ENCODE assay signal across 18 cellular contexts in the genomic region with DNA sequence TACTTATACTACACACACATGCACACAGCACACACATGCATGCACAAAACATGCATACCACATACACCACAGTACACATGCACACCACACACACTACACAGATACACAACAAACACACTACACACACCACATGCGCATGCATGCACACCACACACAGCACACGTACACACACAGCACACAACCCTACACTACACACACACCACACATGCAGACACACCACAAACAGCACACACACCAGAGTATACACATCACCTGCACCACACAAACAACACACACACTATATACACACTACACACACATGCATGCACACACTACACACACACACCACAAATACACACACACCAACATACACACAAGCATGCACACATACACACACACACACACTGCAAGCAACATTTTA.
DNase-seq lines count a peak whose midpoint lies in the region; ATAC-seq, FAIRE-seq and TF ChIP-seq lines count a peak whose summit lies in the region.
"Had no signal": no experiment of that assay in that cellular context is flagged by ENCODE, and none has a peak within 500 bp of the region (broad histone marks: within the 10 kb centered on the region; RNA-seq: fewer than 3 reads in every experiment).

No MANE protein-coding gene starts in this region.

- H3K18ac ChIP-seq in IMR-90 (ENCODE audit: low read depth, low read length) (no peak overlapping the region), H1 (ENCODE audit: extremely low read depth, low read length) (no peak overlapping the region)

- no peak overlapping the region for H3K4me3 ChIP-seq in HEK293 (ENCODE audit: low read depth, low read length)
- H3K4me3 ChIP-seq in IMR-90 (ENCODE audit: insufficient read depth, low read depth, low read length) = no peak overlapping the region
- H3K4me3 ChIP-seq in H1 (ENCODE audit: extremely low read depth in 1 of 4, insufficient read depth in 2 of 4, low read depth in 3 of 4, low read length in 4 of 4) = no peak overlapping the region
- H3K4me3 ChIP-seq: GM23338 had no signal

- no peak overlapping the region for H2AK9ac ChIP-seq in IMR-90 (replicated peaks; ENCODE audit: low read depth, low read length, poor library complexity)

- CTCF ChIA-PET in HEK293 (lab: Yijun Ruan, JAX) (no interaction called here), IMR-90 (lab: Yijun Ruan, JAX) (no interaction called here), H1 (lab: Charles Lee; ENCODE audit: partially characterized antibody) (interaction anchor here (0.6 kb wide), 1 partner anchor 477 kb away, joined by 5 read pairs; a partner anchor contains a TSS)

- H2BK120ac ChIP-seq in IMR-90 (ENCODE audit: low read depth, low read length) = no peak overlapping the region
- H2BK120ac ChIP-seq in H1 (replicated peaks; ENCODE audit: low read depth, low read length) = no peak overlapping the region

- no peaks in the 10 kb centered on the region for H3K4me1 ChIP-seq in HEK293 (ENCODE audit: control insufficient read depth, insufficient read depth, low read length)
- no peaks in the 10 kb centered on the region for H3K4me1 ChIP-seq in IMR-90 (ENCODE audit: control insufficient read depth, insufficient read depth, low read length)
- H3K4me1 ChIP-seq in H1 (replicated peaks in 1 of 4; ENCODE audit: control insufficient read depth in 3 of 4, insufficient read depth in 4 of 4, low read length in 3 of 4) = no peaks in the 10 kb centered on the region
- H3K4me1 ChIP-seq: Caco-2 had no signal

- H3K4me2 ChIP-seq in IMR-90 (ENCODE audit: low read depth, low read length) (no peak overlapping the region), H1 (ENCODE audit: insufficient read depth in 1 of 2, low read depth in 2 of 2, low read length in 2 of 2) (no peak overlapping the region)
- H3K4me2 ChIP-seq: GM23338 had no signal

- TF ChIP-seq CTCF in HEK293 (tag by site-specific recombination; IDR thresholded peaks at IDR 0.05) (no peak), IMR-90 (conservative IDR thresholded peaks at IDR 0.05; ENCODE audit: low read depth, low read length) (no peak), H1 (IDR thresholded peaks at IDR 0.05; ENCODE audit: control extremely low read depth in 1 of 3, insufficient read depth in 1 of 3, low read depth in 1 of 3, low read length in 3 of 3) (no peak), progenitor cell of endocrine pancreas (IDR thresholded peaks at IDR 0.05; ENCODE audit: unreplicated experiment) (no peak)

- H3K14ac ChIP-seq in IMR-90 (replicated peaks; ENCODE audit: low read depth, low read length) (no peak overlapping the region), H1 (ENCODE audit: insufficient read length) (no peak overlapping the region)

- TF ChIP-seq RAD21 in IMR-90 (IDR thresholded peaks at IDR 0.05; ENCODE audit: low read length) (no peak), H1 (IDR thresholded peaks at IDR 0.05 in 1 of 2, conservative IDR thresholded peaks at IDR 0.05 in 1 of 2; ENCODE audit: low read depth in 2 of 2, low read length in 2 of 2) (no peak)

- H3K27me3 ChIP-seq in IMR-90 (ENCODE audit: control insufficient read depth, insufficient read depth, low read length) (no peaks in the 10 kb centered on the region; the same call in 1 of the 2 replicates), H1 (replicated peaks in 1 of 4; ENCODE audit: control insufficient read depth in 3 of 4, extremely low read depth in 1 of 4, insufficient read depth in 3 of 4, low read length in 3 of 4) (peaks cover 0 to 3% (median 0%) of the 10 kb centered on the region in 4 experiments; a peak in 1 of 7 replicates)

- no peak overlapping the region for H3K27ac ChIP-seq in HEK293 (ENCODE audit: extremely low read depth, low read depth, low read length)
- H3K27ac ChIP-seq in IMR-90 (ENCODE audit: insufficient read depth, low read length) = no peak overlapping the region
- no peak overlapping the region for H3K27ac ChIP-seq in H1 (ENCODE audit: low read depth, low read length)
- H3K27ac ChIP-seq: C4-2B had no signal

- in situ Hi-C loops in IMR-90 (cut with MboI; ENCODE audit: low sequenced_read_pairs) = no loop called here

- H3K23ac ChIP-seq in IMR-90 (ENCODE audit: low read depth, low read length) = no peak overlapping the region
- no peak overlapping the region for H3K23ac ChIP-seq in H1 (ENCODE audit: insufficient read length)

- BruUV-seq in IMR-90 (replicated peaks; lab: Mats Ljungman, UMichigan) = no TSS peak

- WGBS in IMR-90 (ENCODE audit: extremely low coverage in 2 of 2, insufficient read length in 1 of 2), 2 experiments = 89% methylated on average over 2 of the region's 2 CpGs; no CpG with 5 or more reads in 1 of the 2 experiments
- WGBS in H1 (ENCODE audit: extremely low coverage in 1 of 2, insufficient coverage in 1 of 2, insufficient read length in 1 of 2, insufficient replicate concordance in 2 of 2, low coverage in 1 of 2, low lambda C conversion rate in 2 of 2, missing lambda C conversion rate in 1 of 2), 2 experiments = 91% methylated on average over 2 of the region's 2 CpGs; no CpG with 5 or more reads in 1 of the 2 experiments

- H3K36me3 Mint-ChIP-seq in progenitor cell of endocrine pancreas (ENCODE audit: insufficient read depth) = no peaks in the 10 kb centered on the region
- H3K36me3 Mint-ChIP-seq: IgD-negative memory B cell had no signal

- no peaks in the 10 kb centered on the region for H3K4me1 Mint-ChIP-seq in progenitor cell of endocrine pancreas (ENCODE audit: low read depth)
- H3K4me1 Mint-ChIP-seq: GM23338 had no signal

- H2AK5ac ChIP-seq in IMR-90 (ENCODE audit: low read depth, low read length) (no peak overlapping the region), H1 (ENCODE audit: low read depth, low read length) (peak overlapping the region; percentile 89; the same call in 1 of the 2 replicates)

- intact Hi-C loops in IMR-90 (cut with micrococcal nuclease) = loop anchor here (10.0 kb wide), 1 partner anchor 480 kb away; a partner anchor contains a TSS
- intact Hi-C loops in left ventricle myocardium superior (cut with micrococcal nuclease) = no loop called here

- H3K4ac ChIP-seq in IMR-90 (ENCODE audit: low read depth, low read length) (no peak overlapping the region), H1 (replicated peaks; ENCODE audit: insufficient read length, low read depth, low read length) (no peak overlapping the region)

- H4K8ac ChIP-seq in IMR-90 (ENCODE audit: low read depth in 2 of 2, low read length in 2 of 2) = no peak overlapping the region
- H4K8ac ChIP-seq in H1 (ENCODE audit: extremely low read depth, insufficient read depth, low read length) = no peak overlapping the region

- H4K20me1 ChIP-seq in IMR-90 (ENCODE audit: insufficient read depth, low read length) (no peaks in the 10 kb centered on the region), H1 (replicated peaks in 1 of 2; ENCODE audit: control insufficient read depth in 1 of 2, insufficient read depth in 2 of 2, low read length in 2 of 2) (peaks cover 0 to 2% of the 10 kb centered on the region in 2 experiments)

- H2BK15ac ChIP-seq in IMR-90 (ENCODE audit: low read depth, low read length) (no peak overlapping the region), H1 (ENCODE audit: low read length) (no peak overlapping the region)

- H4K5ac ChIP-seq in IMR-90 (ENCODE audit: low read depth, low read length) = no peak overlapping the region
- H4K5ac ChIP-seq in H1 (ENCODE audit: insufficient read length, low read depth, low read length) = no peak overlapping the region

- peak overlapping the region; percentile 67 for H2BK5ac ChIP-seq in IMR-90 (ENCODE audit: low read depth, low read length, poor library complexity, severe bottlenecking)
- no peak overlapping the region for H2BK5ac ChIP-seq in H1 (ENCODE audit: low read depth, low read length)

- peaks cover 5% of the 10 kb centered on the region for H3K27me3 Mint-ChIP-seq in progenitor cell of endocrine pancreas
- H3K27me3 Mint-ChIP-seq: CD4-positive, alpha-beta T cell; IgD-negative memory B cell had no signal

- no peak overlapping the region for H3K4me3 Mint-ChIP-seq in progenitor cell of endocrine pancreas (ENCODE audit: low read depth)
- H3K4me3 Mint-ChIP-seq: CD4-positive, alpha-beta T cell; GM23338; IgD-negative memory B cell had no signal

- no peak overlapping the region for H4K91ac ChIP-seq in IMR-90 (ENCODE audit: insufficient read depth, low read depth, low read length)
- no peak overlapping the region for H4K91ac ChIP-seq in H1 (replicated peaks; ENCODE audit: insufficient read length, low read length)

- no peak overlapping the region for H2AFZ ChIP-seq in IMR-90 (replicated peaks; ENCODE audit: low read length, poor library complexity)
- H2AFZ ChIP-seq in H1 (ENCODE audit: low read length) = no peak overlapping the region
- H2AFZ ChIP-seq: GM23338 had no signal

- H3K56ac ChIP-seq in IMR-90 (ENCODE audit: extremely low read depth, insufficient read depth, low read length) (no peak overlapping the region), H1 (replicated peaks; ENCODE audit: insufficient read length, low read depth, low read length) (peak overlapping the region; percentile 2)

- no peak for TF ChIP-seq EP300 in H1 (IDR thresholded peaks at IDR 0.05; ENCODE audit: borderline replicate concordance in 1 of 2, low read depth in 2 of 2, low read length in 2 of 2)

- H3K27ac Mint-ChIP-seq in progenitor cell of endocrine pancreas = no peak overlapping the region
- H3K27ac Mint-ChIP-seq: CD4-positive, alpha-beta T cell; GM23338; IgD-negative memory B cell had no signal

- H3K9me1 ChIP-seq in IMR-90 (ENCODE audit: insufficient read depth, low read length) = peaks cover 4% of the 10 kb centered on the region

- dilution Hi-C loops in IMR-90 (cut with HindIII; ENCODE audit: low sequenced_read_pairs, unreplicated experiment) = no loop called here

- ATAC-seq in IMR-90 (ENCODE audit: low read depth) = no peak
- ATAC-seq in left ventricle myocardium superior = no peak
- ATAC-seq in HG02981 (IDR thresholded peaks at IDR 0.05; ENCODE audit: unreplicated experiment) = no peak
- ATAC-seq: GM23338, HCT116 had no signal

- no peak for DNase-seq in IMR-90
- no peak for DNase-seq in H1 (ENCODE audit: low read depth in 1 of 2, low spot score in 2 of 2)
- DNase-seq in progenitor cell of endocrine pancreas (ENCODE audit: low spot score, unreplicated experiment) = no peak
- DNase-seq in left ventricle myocardium superior = no peak
- DNase-seq: ACHN; Caco-2; CD4-positive, alpha-beta T cell; H7; KG1 had no signal

- no peak overlapping the region; the same call in 1 of the 2 replicates for H2BK12ac ChIP-seq in H1 (ENCODE audit: low read depth, low read length)

- H3K79me2 ChIP-seq in H1 (ENCODE audit: control insufficient read depth in 1 of 2, insufficient read depth in 2 of 2, low read length in 2 of 2) = no peaks in the 10 kb centered on the region

- no peak for FAIRE-seq in H1 (lab: Jason Lieb, UNC)
- FAIRE-seq: A204.1, D721Med, G401.6 had no signal

- H3K9me3 ChIP-seq in HEK293 (ENCODE audit: control insufficient read depth, insufficient read depth, low read depth, low read length) (no peaks in the 10 kb centered on the region), IMR-90 (ENCODE audit: control insufficient read depth, insufficient read depth, low read length) (no peaks in the 10 kb centered on the region), H1 (ENCODE audit: insufficient read depth in 2 of 2, low read depth in 1 of 2, low read length in 1 of 2) (peaks cover 0 to 2% of the 10 kb centered on the region in 2 experiments; a peak in 1 of 4 replicates)
- H3K9me3 ChIP-seq: Caco-2 had no signal

- POLR2A ChIA-PET in HEK293 (lab: Yijun Ruan, JAX) (no interaction called here), IMR-90 (lab: Charles Lee; ENCODE audit: unreplicated experiment) (no interaction called here), H1 (lab: Charles Lee; ENCODE audit: partially characterized antibody) (no interaction called here)

- no peaks in the 10 kb centered on the region for H3K79me1 ChIP-seq in IMR-90 (ENCODE audit: low read depth in 1 of 2, low read length in 2 of 2)
- H3K79me1 ChIP-seq in H1 (ENCODE audit: low read depth, low read length) = no peaks in the 10 kb centered on the region

- TF ChIP-seq POLR2A in IMR-90 (IDR thresholded peaks at IDR 0.05; ENCODE audit: low read depth, low read length) = no peak
- no peak for TF ChIP-seq POLR2A in H1 (IDR thresholded peaks at IDR 0.05; ENCODE audit: control extremely low read depth in 1 of 2, low read depth in 2 of 2, low read length in 2 of 2)

- peaks cover 7% of the 10 kb centered on the region; the same call in 1 of the 2 replicates for H3K23me2 ChIP-seq in H1 (ENCODE audit: low read depth, low read length)

- H3K9ac ChIP-seq in IMR-90 (ENCODE audit: low read depth, low read length) = no peak overlapping the region
- H3K9ac ChIP-seq in H1 (replicated peaks in 1 of 4; ENCODE audit: extremely low read depth in 1 of 4, low read depth in 3 of 4, low read length in 3 of 4) = no peak overlapping the region

- no peak overlapping the region for H2BK20ac ChIP-seq in IMR-90 (ENCODE audit: low read depth, low read length)
- H2BK20ac ChIP-seq in H1 (ENCODE audit: low read length) = no peak overlapping the region

- H3K36me3 ChIP-seq in HEK293 (ENCODE audit: control insufficient read depth in 2 of 2, insufficient read depth in 1 of 2, low read length in 2 of 2) (no peaks in the 10 kb centered on the region), IMR-90 (ENCODE audit: control insufficient read depth, insufficient read depth, low read length) (no peaks in the 10 kb centered on the region), H1 (ENCODE audit: control insufficient read depth in 2 of 4, insufficient read depth in 4 of 4, low read length in 3 of 4) (no peaks in the 10 kb centered on the region)

- H3K9me3 Mint-ChIP-seq in progenitor cell of endocrine pancreas (ENCODE audit: low read depth) = peaks cover 8% of the 10 kb centered on the region
